Comparison of ENCODE assay signal across 7 cellular contexts in the genomic region with DNA sequence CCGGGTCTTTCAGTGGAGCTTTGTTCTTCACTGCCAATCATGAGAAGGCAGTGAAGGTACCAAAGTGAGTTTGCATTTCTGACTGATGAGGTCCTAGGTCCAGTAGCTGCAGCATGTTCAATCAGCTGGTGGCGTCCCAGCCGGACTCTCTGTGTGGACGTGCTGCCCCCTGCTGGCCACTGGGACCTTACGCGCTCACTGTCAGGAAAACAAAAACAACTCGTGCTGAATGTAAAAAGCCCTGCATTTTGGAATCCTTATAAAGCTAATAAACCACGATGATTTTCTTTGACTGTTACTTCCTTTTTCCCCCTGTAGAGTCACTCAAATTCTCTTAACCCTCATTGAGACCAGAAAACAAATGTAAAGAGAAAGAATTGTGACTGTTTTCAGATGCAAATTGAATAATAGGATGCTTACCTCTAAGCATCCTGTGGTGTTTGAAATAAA. TPM values are rescaled to one million over a fixed set of nuclear protein-coding genes. Genes with fewer than 3 reads are reported as not detected.
DNase-seq lines count a peak whose midpoint lies in the region; FAIRE-seq and TF ChIP-seq lines count a peak whose summit lies in the region.

No MANE protein-coding gene starts in this region.

- TF ChIP-seq EP300 in stomach (IDR thresholded peaks at IDR 0.05) = no peak

- peak; percentile 96 for TF ChIP-seq CTCF in fibroblast of villous mesenchyme (IDR thresholded peaks at IDR 0.05; ENCODE audit: insufficient read depth, low read depth, low read length)
- peak in 6 of 7 experiments; percentile 24 to 93 (median 89) for TF ChIP-seq CTCF in stomach (IDR thresholded peaks at IDR 0.05)

- peak overlapping the region; percentile 63 for H2AFZ ChIP-seq in neuron (ENCODE audit: low read depth, low read length)

- TF ChIP-seq POLR2A in GM12891 (IDR thresholded peaks at IDR 0.05; ENCODE audit: low read depth, low read length) = no peak
- no peak for TF ChIP-seq POLR2A in stomach (IDR thresholded peaks at IDR 0.05)

- no peak for FAIRE-seq in GM12891 (lab: Jason Lieb, UNC)

- H3K27me3 ChIP-seq in neuron (ENCODE audit: insufficient read depth, low read length) (peaks cover 2% of the 10 kb centered on the region), stomach (peaks cover 0 to 74% (median 10%) of the 10 kb centered on the region in 3 donors)

- H3K4me3 Mint-ChIP-seq in activated T-helper 1 cell treated with anti-CD3 and anti-CD28 coated beads, Interleukin-12 subunit alpha, Interleukin-12 subunit beta, Interleukin-2, Interleukin-4 antibody, amounts not matched to agents 30 ng/mL and 10 ng/mL and 1 ng/mL, durations not matched to agents 14 hours and 24 hours and 36 hours = no peak overlapping the region

- no peak overlapping the region for H3K27ac ChIP-seq in stomach

- intact Hi-C loops in activated T-helper 1 cell treated with anti-CD3 and anti-CD28 coated beads, Interleukin-12 subunit alpha, Interleukin-12 subunit beta, Interleukin-2, Interleukin-4 antibody, amounts not matched to agents 30 ng/mL and 10 ng/mL and 1 ng/mL, durations not matched to agents 14 hours and 24 hours and 36 hours (cut with micrococcal nuclease) = loop anchor here (1.0 to 5.0 kb wide), 7 partner anchors 135 to 644 kb away; no protein-coding TSS in a partner anchor
- intact Hi-C loops in stomach (cut with DNase I; ENCODE audit: low total_unique reads) = no loop called here

- WGBS in stomach, 5 donors = 0 to 3% (median 1%) methylated on average over 8 of the region's 8 CpGs

- H3K27me3 Mint-ChIP-seq in activated T-helper 1 cell treated with anti-CD3 and anti-CD28 coated beads, Interleukin-12 subunit alpha, Interleukin-12 subunit beta, Interleukin-2, Interleukin-4 antibody, amounts not matched to agents 30 ng/mL and 10 ng/mL and 1 ng/mL, durations not matched to agents 14 hours and 24 hours and 36 hours (ENCODE audit: insufficient read depth) = peaks cover 30% of the 10 kb centered on the region

- H3K36me3 ChIP-seq in neuron (ENCODE audit: insufficient read depth, low read length) = no peaks in the 10 kb centered on the region
- H3K36me3 ChIP-seq in stomach = no peaks in the 10 kb centered on the region

- H3K9me3 ChIP-seq in neuron (ENCODE audit: low read length) (no peaks in the 10 kb centered on the region), stomach (no peaks in the 10 kb centered on the region)

- H3K4me1 ChIP-seq in neuron (ENCODE audit: insufficient read depth, low read length) (peaks cover 7% of the 10 kb centered on the region), stomach (peaks cover 4 to 34% (median 19%) of the 10 kb centered on the region in 4 donors)

- DNase-seq in GM12891 (ENCODE audit: insufficient read length, low spot score) (peak; percentile 46), KG1 (lab: John Stamatoyannopoulos, UW) (peak; percentile 37), RKO (ENCODE audit: low spot score) (peak; percentile 82), fibroblast of villous mesenchyme (ENCODE audit: low read depth) (peak; percentile 79), stomach (peak; percentile 94)
- peak; percentile 60 for DNase-seq in activated T-helper 1 cell treated with anti-CD3 and anti-CD28 coated beads, Interleukin-12 subunit alpha, Interleukin-12 subunit beta, Interleukin-2, Interleukin-4 antibody, amounts not matched to agents 30 ng/mL and 10 ng/mL and 1 ng/mL, durations not matched to agents 14 hours and 24 hours and 36 hours (ENCODE audit: low spot score)

- H3K4me1 Mint-ChIP-seq in activated T-helper 1 cell treated with anti-CD3 and anti-CD28 coated beads, Interleukin-12 subunit alpha, Interleukin-12 subunit beta, Interleukin-2, Interleukin-4 antibody, amounts not matched to agents 30 ng/mL and 10 ng/mL and 1 ng/mL, durations not matched to agents 14 hours and 24 hours and 36 hours (ENCODE audit: low read depth) = no peaks in the 10 kb centered on the region

- H3K36me3 Mint-ChIP-seq in activated T-helper 1 cell treated with anti-CD3 and anti-CD28 coated beads, Interleukin-12 subunit alpha, Interleukin-12 subunit beta, Interleukin-2, Interleukin-4 antibody, amounts not matched to agents 30 ng/mL and 10 ng/mL and 1 ng/mL, durations not matched to agents 14 hours and 24 hours and 36 hours (ENCODE audit: low read depth) = no peaks in the 10 kb centered on the region

- no peak overlapping the region for H3K27ac Mint-ChIP-seq in activated T-helper 1 cell treated with anti-CD3 and anti-CD28 coated beads, Interleukin-12 subunit alpha, Interleukin-12 subunit beta, Interleukin-2, Interleukin-4 antibody, amounts not matched to agents 30 ng/mL and 10 ng/mL and 1 ng/mL, durations not matched to agents 14 hours and 24 hours and 36 hours

- no peaks in the 10 kb centered on the region for H3K9me3 Mint-ChIP-seq in activated T-helper 1 cell treated with anti-CD3 and anti-CD28 coated beads, Interleukin-12 subunit alpha, Interleukin-12 subunit beta, Interleukin-2, Interleukin-4 antibody, amounts not matched to agents 30 ng/mL and 10 ng/mL and 1 ng/mL, durations not matched to agents 14 hours and 24 hours and 36 hours

- no peak overlapping the region for H3K4me3 ChIP-seq in fibroblast of villous mesenchyme (ENCODE audit: low read depth, low read length)
- H3K4me3 ChIP-seq in neuron (ENCODE audit: low read length) = no peak overlapping the region
- no peak overlapping the region for H3K4me3 ChIP-seq in stomach

TF ChIP-seq in GM12891, 5 proteins besides CTCF, POLR2A, EP300 and RAD21:
- TF ChIP-seq PAX5 (IDR thresholded peaks at IDR 0.05; ENCODE audit: insufficient read depth, low read length, severe bottlenecking) = no peak
- TF ChIP-seq TAF1 (IDR thresholded peaks at IDR 0.05; ENCODE audit: low read depth, low read length) = no peak
- TF ChIP-seq POLR2AphosphoS5 (IDR thresholded peaks at IDR 0.05; ENCODE audit: low read depth, low read length) = no peak
- TF ChIP-seq SPI1 (IDR thresholded peaks at IDR 0.05; ENCODE audit: low read depth, low read length) = no peak
- no peak for TF ChIP-seq POU2F2 (IDR thresholded peaks at IDR 0.05; ENCODE audit: low read depth, low read length)
TF ChIP-seq in GM12891: peak in this region for 0.

RNA-seq across cellular contexts. Expression of a gene that starts 4.9 kb away (rescaled TPM):
- 14.5 TPM for polyA plus RNA-seq in GM12891 (2012; ENCODE audit: low read depth, missing spikeins)
- total RNA-seq in activated T-helper 1 cell treated with anti-CD3 and anti-CD28 coated beads, Interleukin-12 subunit alpha, Interleukin-12 subunit beta, Interleukin-2, Interleukin-4 antibody, amounts not matched to agents 30 ng/mL and 10 ng/mL and 1 ng/mL, durations not matched to agents 14 hours and 24 hours and 36 hours = 0.56 and 0.65 TPM in 2 replicates
- total RNA-seq in fibroblast of villous mesenchyme (1.3 and 4.3 TPM in 2 replicates), stomach (100 to 1,000 TPM; 132 to 854 (median 472) TPM)
- 100 to 1,000 TPM; 267 to 539 (median 453) TPM for polyA plus RNA-seq in stomach

RNA-seq across cellular contexts. Expression of a gene that starts 48.5 kb away (rescaled TPM):
- 15.8 TPM for polyA plus RNA-seq in GM12891 (2012; ENCODE audit: low read depth, missing spikeins)
- total RNA-seq in activated T-helper 1 cell treated with anti-CD3 and anti-CD28 coated beads, Interleukin-12 subunit alpha, Interleukin-12 subunit beta, Interleukin-2, Interleukin-4 antibody, amounts not matched to agents 30 ng/mL and 10 ng/mL and 1 ng/mL, durations not matched to agents 14 hours and 24 hours and 36 hours = 16.5 and 17.1 TPM in 2 replicates
- 12.1 and 12.2 TPM in 2 replicates for total RNA-seq in fibroblast of villous mesenchyme
- 10 to 100 TPM in 4 of 5 donors, 1 to 10 TPM in 1; 6.4 to 85.2 (median 22.0) TPM for total RNA-seq in stomach
- 10 to 100 TPM; 18.2 to 33.7 (median 29.4) TPM for polyA plus RNA-seq in stomach

Comparison
In these comparisons a context has a peak if more than half of its experiments do, and no peak if none do; other contexts are left out.
1. DNase-seq: peak in every context shown above with its lines; median percentile 94 in stomach; 82 in RKO; 79 in fibroblast of villous mesenchyme; 60 in activated T-helper 1 cell treated with anti-CD3 and anti-CD28 coated beads, Interleukin-12 subunit alpha, Interleukin-12 subunit beta, Interleukin-2, Interleukin-4 antibody, amounts not matched to agents 30 ng/mL and 10 ng/mL and 1 ng/mL, durations not matched to agents 14 hours and 24 hours and 36 hours; 46 in GM12891; 37 in KG1.
2. RNA of a gene that starts 4.9 kb away (total RNA-seq): 132 to 854 TPM in stomach; 1.3 to 4.3 TPM in fibroblast of villous mesenchyme and 0.56 to 0.65 TPM in activated T-helper 1 cell treated with anti-CD3 and anti-CD28 coated beads, Interleukin-12 subunit alpha, Interleukin-12 subunit beta, Interleukin-2, Interleukin-4 antibody, amounts not matched to agents 30 ng/mL and 10 ng/mL and 1 ng/mL, durations not matched to agents 14 hours and 24 hours and 36 hours; every median in the first group is over 10 times any median in the second.